In genomic region chr1:41849211-41849759, GRCh38 we compare ENCODE assay signal across 17 cellular contexts.
"Had no signal": no experiment of that assay in that cellular context is flagged by ENCODE, and none has a peak within 500 bp of the region (broad histone marks: within the 10 kb centered on the region; RNA-seq: fewer than 3 reads in every experiment).

No MANE protein-coding gene starts in this region.

- H3K27ac ChIP-seq: ascending aorta, esophagus muscularis mucosa, foreskin keratinocyte, heart right ventricle, neutrophil, skin epidermis, upper lobe of right lung had no signal

- H3K4me3 ChIP-seq: adrenal gland, ascending aorta, esophagus muscularis mucosa, heart right ventricle, skin epidermis, upper lobe of right lung had no signal

- H3K9me3 ChIP-seq: adrenal gland, ascending aorta, esophagus muscularis mucosa, heart right ventricle, neutrophil, upper lobe of right lung had no signal

- H3K27me3 ChIP-seq: adrenal gland, ascending aorta, esophagus muscularis mucosa, foreskin keratinocyte, heart right ventricle, neutrophil, upper lobe of right lung had no signal

- ATAC-seq: foreskin keratinocyte; heart right ventricle; left ventricle myocardium superior; sciatic nerve; stimulated activated memory B cell treated with anti-CD40 and anti-IgM and Interleukin-4, amounts not matched to agents 10 μg/mL and 1 μg/mL and 100 μg/mL, for 72 hours; upper lobe of right lung had no signal

- DNase-seq: activated B cell treated with CpG ODN at 0.5 μM for 24 hours; activated CD4-positive, alpha-beta T cell treated with anti-CD3 and anti-CD28 coated beads, Interleukin-2, amount 50 U/mL, for 1 hour; activated naive CD4-positive, alpha-beta T cell; adrenal gland; foreskin keratinocyte; heart right ventricle; left ventricle myocardium superior; naive B cell; nephron progenitor cell; substantia nigra; upper lobe of right lung had no signal

- H3K4me1 ChIP-seq: ascending aorta had no signal

- H3K36me3 ChIP-seq: adrenal gland, ascending aorta, esophagus muscularis mucosa, heart right ventricle, neutrophil, upper lobe of right lung had no signal
